16 cellular contexts compared by ENCODE assay signal in genomic region chr12:19639781-19640180, GRCh38.
"Had no signal": no experiment of that assay in that cellular context is flagged by ENCODE, and none has a peak within 500 bp of the region (broad histone marks: within the 10 kb centered on the region; RNA-seq: fewer than 3 reads in every experiment).

No MANE protein-coding gene starts in this region.

- H3K4me1 Mint-ChIP-seq: memory B cell; stimulated activated naive CD8-positive, alpha-beta T cell treated with anti-CD3 and anti-CD28 coated beads, Interleukin-15, amount 100 ng/mL, for 72 hours had no signal

- DNase-seq: activated CD4-positive, alpha-beta T cell treated with anti-CD3 and anti-CD28 coated beads, Interleukin-2, amount 50 U/mL, for 1 hour; activated naive CD4-positive, alpha-beta T cell treated with anti-CD3 and anti-CD28 coated beads, Interleukin-2, amount 50 U/mL, for 16 hours; activated T-cell treated with anti-CD3 and anti-CD28 coated beads for 4 hours; adrenal gland; cerebellar nuclear complex; dermis blood vessel endothelial cell; left ventricle myocardium inferior; ovary; stimulated activated CD4-positive, alpha-beta T cell treated with anti-CD3 and anti-CD28 coated beads, Interleukin-15, amount 100 ng/mL, for 24 hours; stimulated activated CD4-positive, alpha-beta T cell treated with anti-CD3 and anti-CD28 coated beads, Interleukin-4, amount 100 ng/mL, for 24 hours; stimulated activated naive CD8-positive, alpha-beta T cell treated with anti-CD3 and anti-CD28 coated beads, Interleukin-15, amount 100 ng/mL, for 72 hours; testis had no signal

- H3K27ac ChIP-seq: adrenal gland, left ventricle myocardium inferior, ovary, testis had no signal

- H3K27me3 ChIP-seq: adrenal gland, ovary, testis had no signal

- ATAC-seq: stimulated activated naive CD8-positive, alpha-beta T cell treated with anti-CD3 and anti-CD28 coated beads, Interleukin-15, amount 100 ng/mL, for 72 hours had no signal

- FAIRE-seq: keratinocyte had no signal

- H3K4me3 Mint-ChIP-seq: memory B cell; neural crest cell; stimulated activated naive CD8-positive, alpha-beta T cell treated with anti-CD3 and anti-CD28 coated beads, Interleukin-15, amount 100 ng/mL, for 72 hours had no signal

- H3K9me3 Mint-ChIP-seq: activated T-helper 2 cell treated with anti-CD3 and anti-CD28 coated beads, Interferon-gamma antibody, Interleukin-2, Interleukin-4, amounts not matched to agents 10 μg/mL and 5 μg/mL and 100 μg/mL, durations not matched to agents 14 hours and 24 hours and 36 hours; memory B cell had no signal

- H3K4me3 ChIP-seq: adrenal gland, left ventricle myocardium inferior, ovary, testis had no signal

- H3K36me3 Mint-ChIP-seq: memory B cell had no signal

- H3K36me3 ChIP-seq: adrenal gland, left ventricle myocardium inferior, ovary had no signal

- H3K9me3 ChIP-seq: adrenal gland, left ventricle myocardium inferior, ovary, testis had no signal

- H3K27ac Mint-ChIP-seq: activated T-helper 2 cell treated with anti-CD3 and anti-CD28 coated beads, Interferon-gamma antibody, Interleukin-2, Interleukin-4, amounts not matched to agents 10 μg/mL and 5 μg/mL and 100 μg/mL, durations not matched to agents 14 hours and 24 hours and 36 hours; memory B cell had no signal

- H3K27me3 Mint-ChIP-seq: stimulated activated naive CD8-positive, alpha-beta T cell treated with anti-CD3 and anti-CD28 coated beads, Interleukin-15, amount 100 ng/mL, for 72 hours had no signal

- H3K4me1 ChIP-seq: testis had no signal
